Comparison of ENCODE assay signal across 10 cellular contexts in the genomic region with DNA sequence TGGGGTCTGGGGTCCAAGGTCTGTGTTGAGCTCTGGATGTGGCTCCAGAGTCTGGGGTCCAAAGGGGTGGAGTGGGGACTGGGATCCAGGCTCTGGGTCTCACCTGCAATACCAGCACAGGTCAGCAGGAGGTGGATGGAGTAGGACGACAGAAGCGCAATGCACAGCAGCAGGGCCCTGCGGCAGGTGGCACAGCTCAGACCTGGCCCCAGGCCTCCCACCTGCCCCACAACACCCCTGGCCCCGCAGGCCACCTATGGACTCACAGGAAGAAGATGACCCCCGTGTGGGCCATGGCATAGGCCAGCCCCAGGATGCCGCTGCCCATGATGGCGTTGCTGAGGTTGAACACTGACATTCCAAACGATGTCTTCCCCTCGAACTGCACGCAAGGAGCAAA. TPM values are rescaled to one million over a fixed set of nuclear protein-coding genes. Genes with fewer than 3 reads are reported as not detected.
DNase-seq lines count a peak whose midpoint lies in the region; ATAC-seq and TF ChIP-seq lines count a peak whose summit lies in the region.
"Had no signal": no experiment of that assay in that cellular context is flagged by ENCODE, and none has a peak within 500 bp of the region (broad histone marks: within the 10 kb centered on the region; RNA-seq: fewer than 3 reads in every experiment).

No MANE protein-coding gene starts in this region.

- TF ChIP-seq CTCF in GM12874 (IDR thresholded peaks at IDR 0.05; ENCODE audit: insufficient read depth, low read depth, low read length): peak; percentile 46; the same call in 1 of the 2 replicates
- TF ChIP-seq CTCF in endothelial cell (IDR thresholded peaks at IDR 0.05; ENCODE audit: unreplicated experiment): peak; percentile 14

- no peaks in the 10 kb centered on the region for H3K27me3 Mint-ChIP-seq in T-helper 1 cell treated with Interleukin-12 subunit alpha and Interleukin-12 subunit beta and Interleukin-4 antibody, amounts not matched to agents 30 μg/mL and 1 μg/mL, for 36 hours (ENCODE audit: low read depth)
- H3K27me3 Mint-ChIP-seq in endothelial cell (ENCODE audit: unreplicated experiment): peaks cover 5% of the 10 kb centered on the region
- H3K27me3 Mint-ChIP-seq: naive B cell had no signal

- ATAC-seq in HG02840 (IDR thresholded peaks at IDR 0.05; ENCODE audit: low FRiP score, unreplicated experiment): no peak
- ATAC-seq in GM18861 (IDR thresholded peaks at IDR 0.05; ENCODE audit: unreplicated experiment): no peak

- DNase-seq in endothelial cell (ENCODE audit: low spot score): no peak
- DNase-seq in stimulated activated CD4-positive, alpha-beta T cell treated with anti-CD3 and anti-CD28 coated beads, Interleukin-2, amount 100 ng/mL, for 48 hours: peak; percentile 36
- no peak for DNase-seq in DMS53 treated with DMSO at 0.1 percent for 48 hours (lab: John Stamatoyannopoulos, UW; ENCODE audit: unreplicated experiment)
- no peak for DNase-seq in NCI-H2196 (lab: John Stamatoyannopoulos, UW; ENCODE audit: unreplicated experiment)
- DNase-seq: naive B cell had no signal

- H3K4me3 Mint-ChIP-seq in T-helper 1 cell treated with Interleukin-12 subunit alpha and Interleukin-12 subunit beta and Interleukin-4 antibody, amounts not matched to agents 30 μg/mL and 1 μg/mL, for 36 hours: peak overlapping the region; percentile 74
- H3K4me3 Mint-ChIP-seq in endothelial cell (ENCODE audit: unreplicated experiment): no peak overlapping the region

- peaks cover 22% of the 10 kb centered on the region for H3K36me3 Mint-ChIP-seq in T-helper 1 cell treated with Interleukin-12 subunit alpha and Interleukin-12 subunit beta and Interleukin-4 antibody, amounts not matched to agents 30 μg/mL and 1 μg/mL, for 36 hours (ENCODE audit: low read depth)
- H3K36me3 Mint-ChIP-seq in endothelial cell (ENCODE audit: low read depth, unreplicated experiment): peaks cover 8% of the 10 kb centered on the region
- H3K36me3 Mint-ChIP-seq: naive B cell had no signal

- H3K9me3 Mint-ChIP-seq in T-helper 1 cell treated with Interleukin-12 subunit alpha and Interleukin-12 subunit beta and Interleukin-4 antibody, amounts not matched to agents 30 μg/mL and 1 μg/mL, for 36 hours: no peaks in the 10 kb centered on the region
- H3K9me3 Mint-ChIP-seq in endothelial cell (ENCODE audit: unreplicated experiment): no peaks in the 10 kb centered on the region

- H3K4me1 Mint-ChIP-seq in T-helper 1 cell treated with Interleukin-12 subunit alpha and Interleukin-12 subunit beta and Interleukin-4 antibody, amounts not matched to agents 30 μg/mL and 1 μg/mL, for 36 hours (ENCODE audit: low read depth): peaks cover 33% of the 10 kb centered on the region
- peaks cover 20% of the 10 kb centered on the region for H3K4me1 Mint-ChIP-seq in endothelial cell (ENCODE audit: unreplicated experiment)

- H3K27ac Mint-ChIP-seq in T-helper 1 cell treated with Interleukin-12 subunit alpha and Interleukin-12 subunit beta and Interleukin-4 antibody, amounts not matched to agents 30 μg/mL and 1 μg/mL, for 36 hours: no peak overlapping the region
- no peak overlapping the region for H3K27ac Mint-ChIP-seq in endothelial cell (ENCODE audit: unreplicated experiment)
- H3K27ac Mint-ChIP-seq: naive B cell had no signal

RNA-seq across cellular contexts. Expression of gene SLC38A5, which starts 3.4 kb away (rescaled TPM):
- total RNA-seq in endothelial cell (ENCODE audit: unreplicated experiment): 21.7 TPM

RNA-seq across cellular contexts. Expression of gene FTSJ1, which starts 9.3 kb away (rescaled TPM):
- 38.4 TPM for total RNA-seq in endothelial cell (ENCODE audit: unreplicated experiment)

RNA-seq across cellular contexts. Expression of gene PORCN, which starts 42.1 kb away (rescaled TPM):
- total RNA-seq in endothelial cell (ENCODE audit: unreplicated experiment): 9.4 TPM

RNA-seq across cellular contexts. Expression of gene EBP, which starts 54.9 kb away (rescaled TPM):
- 66.0 TPM for total RNA-seq in endothelial cell (ENCODE audit: unreplicated experiment)

RNA-seq across cellular contexts. Expression of gene SSX4B, which starts 54.9 kb away (rescaled TPM):
- not detected for total RNA-seq in endothelial cell (ENCODE audit: unreplicated experiment)
- total RNA-seq: esophagus muscularis mucosa had no signal

Comparison
In these comparisons a context has a peak if more than half of its experiments do, and no peak if none do; other contexts are left out.
1. DNase-seq: peak in stimulated activated CD4-positive, alpha-beta T cell treated with anti-CD3 and anti-CD28 coated beads, Interleukin-2, amount 100 ng/mL, for 48 hours (2 of 2); none in endothelial cell (single experiment), DMS53 treated with DMSO at 0.1 percent for 48 hours (single experiment) and NCI-H2196 (single experiment).